ENCODE assay signal across 1 cellular context in the genomic region with DNA sequence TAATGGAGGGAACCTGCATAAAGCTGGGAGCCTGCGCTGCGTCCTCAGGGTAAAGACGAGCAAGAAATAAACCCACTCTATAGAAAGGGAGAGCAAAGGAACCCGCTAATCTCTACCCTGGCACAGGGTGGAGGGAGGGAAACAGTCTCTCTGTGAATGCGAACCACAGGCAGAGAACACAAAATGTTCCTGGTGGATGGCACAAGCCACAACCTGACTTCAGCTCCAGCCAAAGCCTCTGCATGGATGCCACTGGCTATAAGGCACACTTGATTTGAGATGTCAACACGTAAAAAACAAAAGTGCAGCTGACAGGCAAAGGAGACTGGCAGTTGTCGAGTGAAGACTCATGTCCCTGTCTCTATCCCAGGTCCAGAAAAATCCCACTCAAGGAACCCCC.
TF ChIP-seq lines count a peak whose summit lies in the region.

No MANE protein-coding gene starts in this region.

TF ChIP-seq in GM23338, 12 proteins besides CTCF, POLR2A, EP300 and RAD21 (continued from another document):
- TF ChIP-seq ETS1 (IDR thresholded peaks at IDR 0.05) (no peak), JUNB (IDR thresholded peaks at IDR 0.05; ENCODE audit: unreplicated experiment) (no peak)
